Comparison of ENCODE assay signal across 16 cellular contexts in the genomic region with DNA sequence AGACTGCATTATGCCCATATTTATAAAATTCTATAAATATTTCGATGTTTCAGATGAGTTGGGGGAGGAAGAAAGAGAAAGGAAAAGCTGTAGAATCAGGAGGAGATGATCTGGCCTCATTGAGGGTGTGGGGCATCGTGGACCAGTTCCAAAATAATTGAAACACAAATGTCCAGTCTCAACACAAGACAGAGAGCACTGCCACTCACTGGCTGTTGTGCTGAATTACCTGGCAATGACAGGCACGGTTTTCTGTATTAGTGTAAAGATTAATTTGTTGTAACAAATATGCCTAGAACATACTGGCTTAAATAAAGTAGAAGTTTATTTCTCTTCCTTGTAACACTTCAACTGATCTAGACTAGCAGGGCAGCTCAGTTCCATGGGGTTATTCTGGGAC. TPM values are rescaled to one million over a fixed set of nuclear protein-coding genes. Genes with fewer than 3 reads are reported as not detected.
DNase-seq lines count a peak whose midpoint lies in the region; ATAC-seq and TF ChIP-seq lines count a peak whose summit lies in the region.
"Had no signal": no experiment of that assay in that cellular context is flagged by ENCODE, and none has a peak within 500 bp of the region (broad histone marks: within the 10 kb centered on the region; RNA-seq: fewer than 3 reads in every experiment).

No MANE protein-coding gene starts in this region.

- 77 to 87% (median 81%) methylated on average over 3 of the region's 3 CpGs for WGBS in spleen, 5 donors

- DNase-seq in GM13977 (ENCODE audit: low spot score): peak; percentile 32
- DNase-seq in RWPE2 (ENCODE audit: low spot score): no peak
- no peak for DNase-seq in foreskin keratinocyte
- DNase-seq in naive thymus-derived CD8-positive, alpha-beta T cell: no peak
- no peak for DNase-seq in activated CD8-positive, alpha-beta memory T cell treated with anti-CD3 and anti-CD28 coated beads for 24 hours
- no peak for DNase-seq in spleen
- DNase-seq: activated CD8-positive, alpha-beta T cell treated with anti-CD3 and anti-CD28 coated beads for 36 hours; CD4-positive, alpha-beta memory T cell; left cardiac atrium; NCI-H1092 treated with DMSO at 0.1 percent for 48 hours; T-helper 2 cell had no signal

- in situ Hi-C loops in GM13977 (cut with MboI; ENCODE audit: low pct_unique_long_range_greater_than_20kb, low sequenced_read_pairs, unreplicated experiment): no loop called here

- POLR2A ChIA-PET in naive thymus-derived CD8-positive, alpha-beta T cell (lab: Charles Lee): no interaction called here

- peaks cover 0 to 45% (median 14%) of the 10 kb centered on the region in 3 donors for H3K36me3 Mint-ChIP-seq in naive thymus-derived CD8-positive, alpha-beta T cell

- no peaks in the 10 kb centered on the region for H3K4me1 ChIP-seq in RWPE2 (ENCODE audit: insufficient read depth, poor library complexity, severe bottlenecking)
- H3K4me1 ChIP-seq in foreskin keratinocyte: no peaks in the 10 kb centered on the region
- peaks cover 0 to 15% (median 5%) of the 10 kb centered on the region in 6 donors for H3K4me1 ChIP-seq in spleen
- H3K4me1 ChIP-seq: gastroesophageal sphincter had no signal

- no peak overlapping the region for H3K4me3 Mint-ChIP-seq in naive thymus-derived CD8-positive, alpha-beta T cell
- H3K4me3 Mint-ChIP-seq: activated CD8-positive, alpha-beta T cell treated with anti-CD3 and anti-CD28 coated beads for 36 hours; activated naive CD8-positive, alpha-beta T cell; CD4-positive, alpha-beta memory T cell; dendritic cell treated with granulocyte-macrophage colony-stimulating factor and Interleukin-4, amounts not matched to agents 40 ng/mL and 50 ng/mL, for 4 days had no signal

- ATAC-seq in RWPE2 (ENCODE audit: low read depth): no peak
- no peak for ATAC-seq in foreskin keratinocyte
- ATAC-seq in naive thymus-derived CD8-positive, alpha-beta T cell: no peak
- no peak for ATAC-seq in HG03460 (IDR thresholded peaks at IDR 0.05; ENCODE audit: unreplicated experiment)
- ATAC-seq: activated CD8-positive, alpha-beta T cell treated with anti-CD3 and anti-CD28 coated beads for 36 hours; gastroesophageal sphincter; left cardiac atrium had no signal

- H3K27ac ChIP-seq in C4-2B (no peak overlapping the region), RWPE2 (ENCODE audit: poor library complexity, severe bottlenecking) (no peak overlapping the region), foreskin keratinocyte (no peak overlapping the region), spleen (no peak overlapping the region)
- H3K27ac ChIP-seq: gastroesophageal sphincter had no signal

- TF ChIP-seq CTCF in C4-2B (conservative IDR thresholded peaks at IDR 0.05) (peak; percentile 20), GM13977 (IDR thresholded peaks at IDR 0.05; ENCODE audit: extremely low read depth, insufficient read depth, missing control alignments) (peak; percentile 37), RWPE2 (IDR thresholded peaks at IDR 0.05; ENCODE audit: poor library complexity, severe bottlenecking) (peak; percentile 58), foreskin keratinocyte (conservative IDR thresholded peaks at IDR 0.05) (peak; percentile 47), spleen (IDR thresholded peaks at IDR 0.05 in 8 of 11, conservative IDR thresholded peaks at IDR 0.05 in 3 of 11) (no peak)

- TF ChIP-seq POLR2A in spleen (IDR thresholded peaks at IDR 0.05): no peak

- H3K27me3 ChIP-seq in RWPE2 (ENCODE audit: insufficient read depth, poor library complexity, severe bottlenecking) (no peaks in the 10 kb centered on the region), foreskin keratinocyte (no peaks in the 10 kb centered on the region), spleen (replicated peaks in 1 of 7) (no peaks in the 10 kb centered on the region)
- H3K27me3 ChIP-seq: gastroesophageal sphincter had no signal

- no peaks in the 10 kb centered on the region for H3K27me3 Mint-ChIP-seq in naive thymus-derived CD8-positive, alpha-beta T cell
- H3K27me3 Mint-ChIP-seq: activated CD8-positive, alpha-beta T cell treated with anti-CD3 and anti-CD28 coated beads for 36 hours; activated naive CD8-positive, alpha-beta T cell; CD4-positive, alpha-beta memory T cell; dendritic cell treated with granulocyte-macrophage colony-stimulating factor and Interleukin-4, amounts not matched to agents 40 ng/mL and 50 ng/mL, for 4 days had no signal

- no peak overlapping the region for H3K27ac Mint-ChIP-seq in naive thymus-derived CD8-positive, alpha-beta T cell
- H3K27ac Mint-ChIP-seq: activated CD8-positive, alpha-beta T cell treated with anti-CD3 and anti-CD28 coated beads for 36 hours; activated naive CD8-positive, alpha-beta T cell; CD4-positive, alpha-beta memory T cell; dendritic cell treated with granulocyte-macrophage colony-stimulating factor and Interleukin-4, amounts not matched to agents 40 ng/mL and 50 ng/mL, for 4 days had no signal

- intact Hi-C loops in spleen (cut with DNase I; ENCODE audit: low total_unique reads): no loop called here

- H3K9me3 Mint-ChIP-seq in naive thymus-derived CD8-positive, alpha-beta T cell: peaks cover 0 to 12% (median 0%) of the 10 kb centered on the region in 9 donors
- H3K9me3 Mint-ChIP-seq: activated CD8-positive, alpha-beta T cell treated with anti-CD3 and anti-CD28 coated beads for 36 hours; dendritic cell treated with granulocyte-macrophage colony-stimulating factor and Interleukin-4, amounts not matched to agents 40 ng/mL and 50 ng/mL, for 4 days had no signal

- H3K36me3 ChIP-seq in RWPE2 (ENCODE audit: low read depth): no peaks in the 10 kb centered on the region
- peaks cover 0 to 2% (median 0%) of the 10 kb centered on the region in 6 donors for H3K36me3 ChIP-seq in spleen

- H3K9me3 ChIP-seq in RWPE2 (ENCODE audit: severe bottlenecking) (no peaks in the 10 kb centered on the region), spleen (no peaks in the 10 kb centered on the region)
- H3K9me3 ChIP-seq: gastroesophageal sphincter had no signal

- H3K4me3 ChIP-seq in RWPE2 (ENCODE audit: severe bottlenecking): no peak overlapping the region
- no peak overlapping the region for H3K4me3 ChIP-seq in spleen
- H3K4me3 ChIP-seq: gastroesophageal sphincter had no signal

- peaks cover 3 to 17% (median 7%) of the 10 kb centered on the region in 4 donors for H3K4me1 Mint-ChIP-seq in naive thymus-derived CD8-positive, alpha-beta T cell

RNA-seq across cellular contexts. Expression of gene POLE4, which starts 24.1 kb away (rescaled TPM):
- total RNA-seq in foreskin keratinocyte (72.2 and 76.2 TPM in 2 replicates), spleen (10 to 100 TPM; 22.8 to 52.4 (median 39.0) TPM)
- polyA plus RNA-seq in foreskin keratinocyte (140 and 141 TPM in 2 replicates), spleen (10 to 100 TPM; 74.6 to 96.9 (median 90.0) TPM)
- 10 to 100 TPM; 49.0 to 55.7 TPM for total RNA-seq in naive thymus-derived CD8-positive, alpha-beta T cell
- polyA plus RNA-seq in naive thymus-derived CD8-positive, alpha-beta T cell: 100 to 1,000 TPM; 108 to 163 (median 138) TPM

Comparison
In these comparisons a context has a peak if more than half of its experiments do, and no peak if none do; other contexts are left out.
1. CTCF ChIP-seq: peak in C4-2B (single experiment), GM13977 (single experiment), RWPE2 (single experiment) and foreskin keratinocyte (single experiment); none in spleen (0 of 11).